Comparison of ENCODE assay signal across 1 cellular context in genomic region chr6:158825951-158826306, GRCh38.
TF ChIP-seq lines count a peak whose summit lies in the region.

No MANE protein-coding gene starts in this region.

TF ChIP-seq in IMR-90, 13 proteins besides CTCF, POLR2A, EP300 and RAD21:
- TF ChIP-seq CEBPB (IDR thresholded peaks at IDR 0.05; ENCODE audit: low read depth, low read length), result no peak
- no peak for TF ChIP-seq MAFK (IDR thresholded peaks at IDR 0.05; ENCODE audit: low read depth, low read length)
- TF ChIP-seq USF2 (IDR thresholded peaks at IDR 0.05; ENCODE audit: low read depth, low read length), result no peak
- no peak for TF ChIP-seq SMC3 (IDR thresholded peaks at IDR 0.05; ENCODE audit: low read depth, low read length)
- no peak for TF ChIP-seq ELK1 (IDR thresholded peaks at IDR 0.05; ENCODE audit: borderline replicate concordance, low read depth, low read length)
- TF ChIP-seq FOS (IDR thresholded peaks at IDR 0.05; ENCODE audit: low read depth, low read length), result no peak
- TF ChIP-seq BHLHE40 (IDR thresholded peaks at IDR 0.05; ENCODE audit: low read depth, low read length), result no peak
- no peak for TF ChIP-seq MXI1 (IDR thresholded peaks at IDR 0.05; ENCODE audit: borderline replicate concordance, low read depth, low read length)
- no peak for TF ChIP-seq CHD1 (IDR thresholded peaks at IDR 0.05; ENCODE audit: low read depth, low read length)
- no peak for TF ChIP-seq NFE2L2 (IDR thresholded peaks at IDR 0.05; ENCODE audit: low read depth, low read length)
- TF ChIP-seq RCOR1 (IDR thresholded peaks at IDR 0.05; ENCODE audit: insufficient replicate concordance, low read length), result no peak
- no peak for TF ChIP-seq RFX5 (IDR thresholded peaks at IDR 0.05; ENCODE audit: low read depth, low read length)
- TF ChIP-seq MAZ (IDR thresholded peaks at IDR 0.05; ENCODE audit: borderline replicate concordance, low read depth, low read length), result no peak
